Comparison of ENCODE assay signal across 8 cellular contexts in the genomic region with DNA sequence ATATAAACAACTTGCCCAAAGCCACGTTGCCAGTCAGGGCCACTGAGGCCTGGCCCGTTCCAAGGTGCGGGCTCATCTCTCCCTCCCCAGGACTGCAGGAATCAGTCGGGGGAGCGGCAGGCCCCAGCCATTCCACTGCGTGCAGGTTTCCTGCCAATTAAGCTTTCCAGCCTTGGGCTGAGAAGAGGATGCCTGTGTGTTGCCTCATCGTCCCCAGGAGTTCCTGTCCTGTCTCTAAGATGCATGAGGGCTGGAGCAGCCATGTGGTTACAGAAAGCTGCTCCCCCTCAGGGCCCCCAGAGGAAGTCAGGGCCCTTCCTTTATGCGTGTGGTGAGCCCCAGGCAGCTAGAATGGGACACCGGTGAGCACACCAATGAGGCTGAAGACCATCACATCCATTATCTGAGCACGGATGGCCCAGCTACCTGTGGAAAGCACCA. TPM values are rescaled to one million over a fixed set of nuclear protein-coding genes. Genes with fewer than 3 reads are reported as not detected.
DNase-seq lines count a peak whose midpoint lies in the region; ATAC-seq lines count a peak whose summit lies in the region.
"Not testable (repeated sequence)": the region's sequence is repeated elsewhere in the genome, so short reads cannot be mapped to it uniquely, and the experiment has no call there.

No MANE protein-coding gene starts in this region.

- POLR2A ChIA-PET in activated CD4-positive, alpha-beta T cell treated with anti-CD3 and anti-CD28 coated beads for 36 hours (lab: Charles Lee): not testable (repeated sequence)

- CTCF ChIA-PET in activated CD4-positive, alpha-beta T cell treated with anti-CD3 and anti-CD28 coated beads for 36 hours (lab: Charles Lee): not testable (repeated sequence)

- H3K4me1 Mint-ChIP-seq in activated CD4-positive, alpha-beta T cell treated with anti-CD3 and anti-CD28 coated beads for 36 hours: peaks cover 33% of the 10 kb centered on the region
- peaks cover 15 to 34% (median 28%) of the 10 kb centered on the region in 3 donors for H3K4me1 Mint-ChIP-seq in naive B cell

- DNase-seq in AML-193 (lab: John Stamatoyannopoulos, UW) (peak; percentile 20 to 46), NOMO-1 (lab: John Stamatoyannopoulos, UW; ENCODE audit: unreplicated experiment in 2 of 2) (peak; percentile 33 to 35), naive B cell (peak; percentile 73)
- peak; percentile 32 for DNase-seq in activated CD4-positive, alpha-beta T cell treated with anti-CD3 and anti-CD28 coated beads for 36 hours
- peak; percentile 23 for DNase-seq in central memory CD4-positive, alpha-beta T cell

- ATAC-seq in GM18861 (IDR thresholded peaks at IDR 0.05; ENCODE audit: unreplicated experiment) (peak; percentile 34), GM21619 (IDR thresholded peaks at IDR 0.05; ENCODE audit: unreplicated experiment) (peak; percentile 43), HG03196 (IDR thresholded peaks at IDR 0.05; ENCODE audit: unreplicated experiment) (peak; percentile 56), naive B cell (ENCODE audit: low read depth in 2 of 2) (peak; percentile 76 to 82)
- ATAC-seq in activated CD4-positive, alpha-beta T cell treated with anti-CD3 and anti-CD28 coated beads for 36 hours: not testable (repeated sequence)

- not testable (repeated sequence) for H3K36me3 Mint-ChIP-seq in activated CD4-positive, alpha-beta T cell treated with anti-CD3 and anti-CD28 coated beads for 36 hours (ENCODE audit: low read depth); naive B cell

- intact Hi-C loops in activated CD4-positive, alpha-beta T cell treated with anti-CD3 and anti-CD28 coated beads for 36 hours (cut with DNase I, micrococcal nuclease): loop anchor here in 1 of 2 experiments (2.0 kb wide), 1 partner anchor 21 kb away; no protein-coding TSS in a partner anchor

- H3K9me3 Mint-ChIP-seq in activated CD4-positive, alpha-beta T cell treated with anti-CD3 and anti-CD28 coated beads for 36 hours (ENCODE audit: low read depth); naive B cell: not testable (repeated sequence)

- H3K4me3 Mint-ChIP-seq in activated CD4-positive, alpha-beta T cell treated with anti-CD3 and anti-CD28 coated beads for 36 hours: not testable (repeated sequence)
- peak overlapping the region in 7 of 8 donors; percentile 31 to 85 (median 65) for H3K4me3 Mint-ChIP-seq in naive B cell

- H3K27ac Mint-ChIP-seq in activated CD4-positive, alpha-beta T cell treated with anti-CD3 and anti-CD28 coated beads for 36 hours: peak overlapping the region; percentile 78
- H3K27ac Mint-ChIP-seq in naive B cell: peak overlapping the region; percentile 30 to 98 (median 90)

- H3K27me3 Mint-ChIP-seq in activated CD4-positive, alpha-beta T cell treated with anti-CD3 and anti-CD28 coated beads for 36 hours; naive B cell: not testable (repeated sequence)

RNA-seq across cellular contexts. Expression of gene METTL9, which starts 57.7 kb away (rescaled TPM):
- 10 to 100 TPM; 78.3 to 98.0 TPM for total RNA-seq in activated CD4-positive, alpha-beta T cell treated with anti-CD3 and anti-CD28 coated beads for 36 hours
- polyA plus RNA-seq in naive B cell (ENCODE audit: low read depth in 6 of 6): 100 to 1,000 TPM in 4 of 6 donors, 10 to 100 TPM in 2; 92.8 to 151 (median 110) TPM

Comparison
In these comparisons a context has a peak if more than half of its experiments do, and no peak if none do; other contexts are left out.
1. DNase-seq: peak in every context shown above with its lines; median percentile 73 in naive B cell; 34 in NOMO-1; 33 in AML-193; 32 in activated CD4-positive, alpha-beta T cell treated with anti-CD3 and anti-CD28 coated beads for 36 hours; 23 in central memory CD4-positive, alpha-beta T cell.